Comparison of ENCODE assay signal across 1 cellular context in the genomic region with DNA sequence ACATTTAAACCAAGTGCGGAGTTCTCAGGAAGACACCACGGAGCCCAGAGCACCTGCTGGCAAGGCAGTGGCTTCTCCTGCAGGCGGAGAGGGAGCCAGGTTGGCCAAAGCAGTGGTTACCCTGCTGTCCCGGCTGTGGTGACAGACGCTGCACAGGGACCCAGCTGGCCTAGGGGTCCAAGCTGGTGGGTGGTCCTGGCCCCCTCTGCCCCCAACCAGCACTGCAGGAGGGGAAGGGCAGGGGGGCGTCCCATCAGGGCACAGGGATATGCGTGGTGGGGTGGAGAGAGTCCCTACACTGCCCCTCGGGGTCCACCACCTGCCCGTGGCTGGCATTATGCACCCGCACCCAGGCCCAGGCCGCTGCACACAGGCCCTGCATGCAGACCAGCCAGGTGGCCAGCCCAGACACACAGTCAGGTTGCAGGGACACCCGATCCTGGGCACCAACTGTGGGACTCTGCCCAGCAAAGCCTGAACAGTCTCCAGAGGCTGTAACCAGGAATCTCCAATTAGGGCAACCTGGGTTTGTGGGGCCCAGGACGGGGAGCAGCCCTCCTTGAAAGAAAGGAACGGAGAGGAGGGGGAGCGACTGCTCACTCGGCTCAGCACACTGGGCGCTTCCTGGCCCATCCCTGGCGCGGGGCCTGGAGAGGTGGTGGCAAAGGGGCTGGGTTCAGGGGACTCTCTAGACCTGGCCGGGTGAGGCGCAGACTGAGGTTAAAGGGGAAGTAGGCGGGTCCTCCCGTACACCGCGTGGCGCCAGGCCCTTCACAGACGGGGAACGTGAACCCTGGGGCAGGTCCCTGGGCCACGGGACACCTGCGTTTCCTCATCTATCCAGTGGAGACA.
TF ChIP-seq lines count a peak whose summit lies in the region.

No MANE protein-coding gene starts in this region.

TF ChIP-seq in H1, 55 proteins besides CTCF, POLR2A, EP300 and RAD21:
- no peak for TF ChIP-seq JUN (IDR thresholded peaks at IDR 0.05; ENCODE audit: low read depth, low read length)
- no peak for TF ChIP-seq SUZ12 (IDR thresholded peaks at IDR 0.05; ENCODE audit: low read length)
- no peak for TF ChIP-seq JUND (IDR thresholded peaks at IDR 0.05; ENCODE audit: low read length)
- no peak for TF ChIP-seq CHD2 (IDR thresholded peaks at IDR 0.05; ENCODE audit: low read length)
- no peak for TF ChIP-seq BRCA1 (IDR thresholded peaks at IDR 0.05; ENCODE audit: low read depth, low read length)
- no peak for TF ChIP-seq HDAC6 (IDR thresholded peaks at IDR 0.05; ENCODE audit: low read depth, low read length)
- TF ChIP-seq BACH1 (IDR thresholded peaks at IDR 0.05; ENCODE audit: low read length), result no peak
- TF ChIP-seq RNF2 (IDR thresholded peaks at IDR 0.05; ENCODE audit: borderline replicate concordance, low read depth, low read length, missing control alignments, poor library complexity, severe bottlenecking), result no peak
- no peak for TF ChIP-seq RBBP5 (IDR thresholded peaks at IDR 0.05; ENCODE audit: borderline replicate concordance, low read depth, low read length)
- TF ChIP-seq HDAC2 (IDR thresholded peaks at IDR 0.05; ENCODE audit: borderline replicate concordance in 1 of 2, low read depth in 2 of 2, low read length in 2 of 2), result no peak
- no peak for TF ChIP-seq CTBP2 (IDR thresholded peaks at IDR 0.05; ENCODE audit: borderline replicate concordance, insufficient read depth, insufficient read length, low read length)
- TF ChIP-seq, protein P1, sequence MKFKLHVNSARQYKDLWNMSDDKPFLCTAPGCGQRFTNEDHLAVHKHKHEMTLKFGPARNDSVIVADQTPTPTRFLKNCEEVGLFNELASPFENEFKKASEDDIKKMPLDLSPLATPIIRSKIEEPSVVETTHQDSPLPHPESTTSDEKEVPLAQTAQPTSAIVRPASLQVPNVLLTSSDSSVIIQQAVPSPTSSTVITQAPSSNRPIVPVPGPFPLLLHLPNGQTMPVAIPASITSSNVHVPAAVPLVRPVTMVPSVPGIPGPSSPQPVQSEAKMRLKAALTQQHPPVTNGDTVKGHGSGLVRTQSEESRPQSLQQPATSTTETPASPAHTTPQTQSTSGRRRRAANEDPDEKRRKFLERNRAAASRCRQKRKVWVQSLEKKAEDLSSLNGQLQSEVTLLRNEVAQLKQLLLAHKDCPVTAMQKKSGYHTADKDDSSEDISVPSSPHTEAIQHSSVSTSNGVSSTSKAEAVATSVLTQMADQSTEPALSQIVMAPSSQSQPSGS (IDR thresholded peaks at IDR 0.05; ENCODE audit: low read length), result no peak
- no peak for TF ChIP-seq TEAD4 (IDR thresholded peaks at IDR 0.05; ENCODE audit: low read depth, low read length)
TF ChIP-seq in H1: peak in this region for 0.
